8 cellular contexts compared by ENCODE assay signal in the genomic region with DNA sequence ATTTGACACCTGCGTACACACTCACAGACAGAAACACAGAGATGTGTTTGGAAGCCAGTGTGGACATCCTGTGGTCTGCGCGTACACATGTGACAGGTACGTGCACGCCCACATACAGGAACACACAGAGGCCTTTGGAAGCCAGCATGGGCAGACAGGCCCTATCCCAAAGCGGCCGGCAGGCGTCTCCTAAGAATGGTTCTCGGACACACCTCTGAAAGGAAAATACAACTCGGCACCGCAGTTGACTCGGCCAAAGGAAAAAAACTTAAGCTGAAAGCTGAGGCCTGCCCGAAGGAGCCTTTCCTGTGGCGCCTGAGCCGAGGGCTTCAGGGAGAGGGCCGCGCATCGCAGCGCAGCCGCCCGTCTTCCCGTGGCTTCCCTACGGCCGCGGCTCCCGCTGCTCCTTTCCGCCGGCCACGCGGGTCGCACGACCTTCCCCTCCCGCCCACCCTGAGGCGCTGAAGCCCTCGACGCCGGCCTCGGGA. TPM values are rescaled to one million over a fixed set of nuclear protein-coding genes. Genes with fewer than 3 reads are reported as not detected.
A peak's percentile ranks its signal among the peaks of the same experiment; 100 is the strongest.
DNase-seq lines count a peak whose midpoint lies in the region; ATAC-seq, FAIRE-seq and TF ChIP-seq lines count a peak whose summit lies in the region.

No MANE protein-coding gene starts in this region.

- H3K27ac ChIP-seq in A549 (peak overlapping the region; percentile 71 to 88), esophagus muscularis mucosa (replicated peaks in 1 of 4) (peak overlapping the region in 3 of 4 donors; percentile 71 to 78 (median 72))
- no peak overlapping the region for H3K27ac ChIP-seq in naive thymus-derived CD4-positive, alpha-beta T cell (ENCODE audit: low read depth, low read length)

- POLR2A ChIA-PET in A549 (lab: Yijun Ruan, JAX) = no interaction called here
- POLR2A ChIA-PET in naive thymus-derived CD4-positive, alpha-beta T cell (lab: Charles Lee) = interaction anchor here (2.5 to 3.0 kb wide), 2 partner anchors 9 to 41 kb away, joined by 8 to 24 read pairs; a partner anchor contains a TSS

- ATAC-seq in A549 = peak; percentile 86 to 87
- peak; percentile 24 for ATAC-seq in HG03175 (IDR thresholded peaks at IDR 0.05; ENCODE audit: unreplicated experiment)
- ATAC-seq in naive thymus-derived CD4-positive, alpha-beta T cell = peak; percentile 11

- WGBS in A549 (ENCODE audit: missing lambda C conversion rate) = 3% methylated on average over 17 of the region's 38 CpGs
- 20% methylated on average over 6 of the region's 38 CpGs for WGBS in esophagus muscularis mucosa

- TF ChIP-seq EP300 in A549 (IDR thresholded peaks at IDR 0.05) = no peak
- no peak for TF ChIP-seq EP300 in esophagus muscularis mucosa (IDR thresholded peaks at IDR 0.05)

- H3K27ac Mint-ChIP-seq in naive thymus-derived CD4-positive, alpha-beta T cell = peak overlapping the region in 8 of 9 donors; percentile 5 to 88 (median 54)

- H3K4me1 ChIP-seq in A549 (peaks cover 15% of the 10 kb centered on the region), esophagus muscularis mucosa (peaks cover 3 to 40% (median 34%) of the 10 kb centered on the region in 4 donors)
- peaks cover 16% of the 10 kb centered on the region in 2 donors for H3K4me1 ChIP-seq in naive thymus-derived CD4-positive, alpha-beta T cell (ENCODE audit: control insufficient read depth in 2 of 2, insufficient read depth in 2 of 2, low read length in 2 of 2)

- peaks cover 28 to 41% (median 30%) of the 10 kb centered on the region in 7 donors for H3K4me1 Mint-ChIP-seq in naive thymus-derived CD4-positive, alpha-beta T cell

- peaks cover 0 to 23% (median 11%) of the 10 kb centered on the region in 5 donors for H3K36me3 Mint-ChIP-seq in naive thymus-derived CD4-positive, alpha-beta T cell

- intact Hi-C loops in esophagus muscularis mucosa (cut with DNase I) = loop anchor here (2.0 to 5.0 kb wide), 2 partner anchors 41 to 144 kb away; a partner anchor contains a TSS
- intact Hi-C loops in naive thymus-derived CD4-positive, alpha-beta T cell (cut with micrococcal nuclease) = loop anchor here (1.0 to 10.0 kb wide), 7 partner anchors 9 to 616 kb away; a partner anchor contains a TSS

- peak; percentile 27; the same call in 2 of the 3 replicates for TF ChIP-seq CTCF in A549 (IDR thresholded peaks at IDR 0.05)
- peak; percentile 8 to 56 (median 35) for TF ChIP-seq CTCF in esophagus muscularis mucosa (IDR thresholded peaks at IDR 0.05)

- TF ChIP-seq POLR2A in A549 (IDR thresholded peaks at IDR 0.05; ENCODE audit: low read length) (no peak), GM12891 (IDR thresholded peaks at IDR 0.05; ENCODE audit: low read depth, low read length) (no peak), esophagus muscularis mucosa (IDR thresholded peaks at IDR 0.05; ENCODE audit: low read depth) (no peak)

- peak overlapping the region; percentile 81 to 95 (median 86) for H3K4me3 Mint-ChIP-seq in naive thymus-derived CD4-positive, alpha-beta T cell

- H3K36me3 ChIP-seq in esophagus muscularis mucosa = peaks cover 0 to 4% (median 0%) of the 10 kb centered on the region in 4 donors
- peaks cover 0 to 6% (median 0%) of the 10 kb centered on the region in 3 experiments for H3K36me3 ChIP-seq in naive thymus-derived CD4-positive, alpha-beta T cell (ENCODE audit: control insufficient read depth in 2 of 3, insufficient read depth in 3 of 3, low read length in 3 of 3)

- H3K27me3 Mint-ChIP-seq in naive thymus-derived CD4-positive, alpha-beta T cell = no peaks in the 10 kb centered on the region

- no peak for TF ChIP-seq RAD21 in A549 (conservative IDR thresholded peaks at IDR 0.05 in 1 of 2, IDR thresholded peaks at IDR 0.05 in 1 of 2)

- H3K9me3 ChIP-seq in A549 = no peaks in the 10 kb centered on the region
- H3K9me3 ChIP-seq in esophagus muscularis mucosa = no peaks in the 10 kb centered on the region
- H3K9me3 ChIP-seq in naive thymus-derived CD4-positive, alpha-beta T cell (ENCODE audit: control insufficient read depth in 2 of 3, low read length in 3 of 3) = no peaks in the 10 kb centered on the region

- H3K9me3 Mint-ChIP-seq in naive thymus-derived CD4-positive, alpha-beta T cell = no peaks in the 10 kb centered on the region

- peak overlapping the region; percentile 80 for H3K4me2 ChIP-seq in A549

- FAIRE-seq in A549 (lab: Jason Lieb, UNC) = no peak
- FAIRE-seq in GM12891 (lab: Jason Lieb, UNC) = peak; percentile 93

- H3K4me3 ChIP-seq in A549 = peak overlapping the region; percentile 98
- peak overlapping the region; percentile 87 to 99 (median 95) for H3K4me3 ChIP-seq in esophagus muscularis mucosa
- H3K4me3 ChIP-seq in naive thymus-derived CD4-positive, alpha-beta T cell (ENCODE audit: low read length) = peak overlapping the region; percentile 7

- peak; percentile 54 to 79 for DNase-seq in A549 (ENCODE audit: low read depth in 1 of 2, low spot score in 1 of 2)
- no peak for DNase-seq in GM12891 (ENCODE audit: insufficient read length, low spot score)
- peak; percentile 54 for DNase-seq in NOMO-1 treated with dmso at 0.1 percent for 144 hours (lab: John Stamatoyannopoulos, UW; ENCODE audit: unreplicated experiment)
- DNase-seq in activated CD8-positive, alpha-beta memory T cell treated with anti-CD3 and anti-CD28 coated beads, Interleukin-2, amount 50 U/mL, for 4 hours = peak; percentile 22
- peak; percentile 92 for DNase-seq in esophagus muscularis mucosa (ENCODE audit: extremely low spot score)
- peak in 8 of 9 donors; percentile 11 to 59 (median 34) for DNase-seq in naive thymus-derived CD4-positive, alpha-beta T cell
- peak; percentile 53 for DNase-seq in stromal cell of bone marrow (ENCODE audit: low read depth)

- H3K27me3 ChIP-seq in esophagus muscularis mucosa = no peaks in the 10 kb centered on the region
- no peaks in the 10 kb centered on the region for H3K27me3 ChIP-seq in naive thymus-derived CD4-positive, alpha-beta T cell (ENCODE audit: control insufficient read depth in 2 of 2, insufficient read depth in 2 of 2, low read length in 2 of 2)

- CTCF ChIA-PET in A549 (lab: Yijun Ruan, JAX) = interaction anchor here (1.0 to 1.1 kb wide), 2 partner anchors 8 to 223 kb away, joined by 3 read pairs; no protein-coding TSS in a partner anchor
- CTCF ChIA-PET in naive thymus-derived CD4-positive, alpha-beta T cell (lab: Charles Lee) = interaction anchor here (0.6 to 0.7 kb wide), 2 partner anchors 19 to 47 kb away, joined by 3 read pairs; no protein-coding TSS in a partner anchor

TF ChIP-seq in A549, 52 proteins besides CTCF, POLR2A, EP300 and RAD21:
- TF ChIP-seq ZFP36 (IDR thresholded peaks at IDR 0.05; ENCODE audit: borderline replicate concordance, partially characterized antibody) = no peak
- TF ChIP-seq, protein P1, sequence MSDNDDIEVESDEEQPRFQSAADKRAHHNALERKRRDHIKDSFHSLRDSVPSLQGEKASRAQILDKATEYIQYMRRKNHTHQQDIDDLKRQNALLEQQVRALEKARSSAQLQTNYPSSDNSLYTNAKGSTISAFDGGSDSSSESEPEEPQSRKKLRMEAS (IDR thresholded peaks at IDR 0.05) = peak; percentile 40; the same call in 1 of the 2 replicates

TF ChIP-seq in GM12891, 5 proteins besides CTCF, POLR2A, EP300 and RAD21:
- TF ChIP-seq SPI1 (IDR thresholded peaks at IDR 0.05; ENCODE audit: low read depth, low read length) (no peak), POLR2AphosphoS5 (IDR thresholded peaks at IDR 0.05; ENCODE audit: low read depth, low read length) (no peak), PAX5 (IDR thresholded peaks at IDR 0.05; ENCODE audit: insufficient read depth, low read length, severe bottlenecking) (no peak), POU2F2 (IDR thresholded peaks at IDR 0.05; ENCODE audit: low read depth, low read length) (no peak), TAF1 (IDR thresholded peaks at IDR 0.05; ENCODE audit: low read depth, low read length) (no peak)

RNA-seq across cellular contexts. Expression of a gene that starts 1.4 kb away (rescaled TPM):
- polyA plus RNA-seq in A549 (2011; rRNA removed) (13.7 and 19.6 TPM in 2 replicates), A549 (2017; fragmentation: RNase III; extraction: RNeasy Plus Mini Kit Qiagen cat#74134 plus additional on column Dnase treatment) (12.1 to 13.8 TPM (median 12.9 TPM) in 3 replicates)
- 4.1 and 4.4 TPM in 2 replicates for polyA plus RNA-seq in A549 (2012; cell fraction: cytosol; rRNA removed)
- polyA plus RNA-seq in A549 (2012; cell fraction: nucleus; rRNA removed) = 6.5 and 10.0 TPM in 2 replicates
- polyA minus RNA-seq in A549 (2011; rRNA and poly(A)+ RNA removed) = 5.0 and 5.1 TPM in 2 replicates
- 14.7 TPM for polyA plus RNA-seq in GM12891 (2012; ENCODE audit: low read depth, missing spikeins)
- total RNA-seq in esophagus muscularis mucosa = 10 to 100 TPM in 1 of 4 donors, 1 to 10 TPM in 3; 6.6 to 18.0 (median 8.3) TPM
- 10 to 100 TPM; 11.5 to 17.6 (median 15.5) TPM for total RNA-seq in naive thymus-derived CD4-positive, alpha-beta T cell
- polyA plus RNA-seq in naive thymus-derived CD4-positive, alpha-beta T cell = 1 to 10 TPM; 3.3 to 3.8 TPM

RNA-seq across cellular contexts. Expression of a gene that starts 41.5 kb away (rescaled TPM):
- polyA plus RNA-seq in A549 (2011; rRNA removed) (10.6 and 11.2 TPM in 2 replicates), A549 (2017; fragmentation: RNase III; extraction: RNeasy Plus Mini Kit Qiagen cat#74134 plus additional on column Dnase treatment) (9.3 to 10.5 TPM (median 10.4 TPM) in 3 replicates)
- polyA plus RNA-seq in A549 (2012; cell fraction: cytosol; rRNA removed) = 10.0 and 11.7 TPM in 2 replicates
- 11.3 and 13.1 TPM in 2 replicates for polyA plus RNA-seq in A549 (2012; cell fraction: nucleus; rRNA removed)
- polyA minus RNA-seq in A549 (2011; rRNA and poly(A)+ RNA removed) = 2.8 and 3.1 TPM in 2 replicates
- 229 TPM for polyA plus RNA-seq in GM12891 (2012; ENCODE audit: low read depth, missing spikeins)
- 10 to 100 TPM; 24.1 to 54.5 (median 30.4) TPM for total RNA-seq in esophagus muscularis mucosa
- 100 to 1,000 TPM; 147 to 332 (median 264) TPM for total RNA-seq in naive thymus-derived CD4-positive, alpha-beta T cell
- 100 to 1,000 TPM; 521 to 683 TPM for polyA plus RNA-seq in naive thymus-derived CD4-positive, alpha-beta T cell

Comparison
In these comparisons a context has a peak if more than half of its experiments do, and no peak if none do; other contexts are left out.
1. ATAC-seq: peak in every context shown above with its lines; median percentile 86 in A549; 24 in HG03175; 11 in naive thymus-derived CD4-positive, alpha-beta T cell.
2. H3K4me3 ChIP-seq: peak in every context shown above with its lines; median percentile 98 in A549; 95 in esophagus muscularis mucosa; 7 in naive thymus-derived CD4-positive, alpha-beta T cell.